ENCODE assay signal across 1 cellular context in the genomic region with DNA sequence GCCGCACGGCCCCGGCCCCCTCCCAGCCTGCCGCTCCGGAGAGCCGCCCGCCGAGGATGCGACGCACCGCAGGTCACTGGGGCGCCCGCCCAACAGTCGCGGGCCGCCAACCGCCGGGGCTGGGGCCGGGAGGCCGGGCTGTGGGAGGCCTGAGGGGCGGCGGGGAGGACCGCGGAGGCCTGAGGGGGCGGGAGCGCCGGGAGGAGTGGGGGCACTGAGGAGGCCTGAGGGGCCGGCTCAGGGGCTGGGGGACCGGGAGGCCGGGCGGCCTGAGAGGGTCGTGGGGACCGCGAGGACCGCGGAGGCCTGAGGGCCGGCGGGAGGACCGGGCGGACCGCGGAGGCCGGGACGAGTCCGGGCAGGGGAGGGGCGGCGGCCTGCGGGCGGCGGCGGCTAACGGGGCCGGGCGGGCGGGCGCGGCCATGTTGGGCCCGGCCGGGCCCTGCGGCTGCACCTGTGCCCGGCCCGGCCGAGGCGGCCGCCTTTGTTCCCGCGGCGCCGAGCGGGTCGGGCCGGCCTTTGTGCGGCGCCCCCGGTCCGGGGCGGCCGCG.
TF ChIP-seq lines count a peak whose summit lies in the region.

No MANE protein-coding gene starts in this region.

TF ChIP-seq in GM23338, 12 proteins besides CTCF, POLR2A, EP300 and RAD21 (continued from another document):
- TF ChIP-seq, protein P1, sequence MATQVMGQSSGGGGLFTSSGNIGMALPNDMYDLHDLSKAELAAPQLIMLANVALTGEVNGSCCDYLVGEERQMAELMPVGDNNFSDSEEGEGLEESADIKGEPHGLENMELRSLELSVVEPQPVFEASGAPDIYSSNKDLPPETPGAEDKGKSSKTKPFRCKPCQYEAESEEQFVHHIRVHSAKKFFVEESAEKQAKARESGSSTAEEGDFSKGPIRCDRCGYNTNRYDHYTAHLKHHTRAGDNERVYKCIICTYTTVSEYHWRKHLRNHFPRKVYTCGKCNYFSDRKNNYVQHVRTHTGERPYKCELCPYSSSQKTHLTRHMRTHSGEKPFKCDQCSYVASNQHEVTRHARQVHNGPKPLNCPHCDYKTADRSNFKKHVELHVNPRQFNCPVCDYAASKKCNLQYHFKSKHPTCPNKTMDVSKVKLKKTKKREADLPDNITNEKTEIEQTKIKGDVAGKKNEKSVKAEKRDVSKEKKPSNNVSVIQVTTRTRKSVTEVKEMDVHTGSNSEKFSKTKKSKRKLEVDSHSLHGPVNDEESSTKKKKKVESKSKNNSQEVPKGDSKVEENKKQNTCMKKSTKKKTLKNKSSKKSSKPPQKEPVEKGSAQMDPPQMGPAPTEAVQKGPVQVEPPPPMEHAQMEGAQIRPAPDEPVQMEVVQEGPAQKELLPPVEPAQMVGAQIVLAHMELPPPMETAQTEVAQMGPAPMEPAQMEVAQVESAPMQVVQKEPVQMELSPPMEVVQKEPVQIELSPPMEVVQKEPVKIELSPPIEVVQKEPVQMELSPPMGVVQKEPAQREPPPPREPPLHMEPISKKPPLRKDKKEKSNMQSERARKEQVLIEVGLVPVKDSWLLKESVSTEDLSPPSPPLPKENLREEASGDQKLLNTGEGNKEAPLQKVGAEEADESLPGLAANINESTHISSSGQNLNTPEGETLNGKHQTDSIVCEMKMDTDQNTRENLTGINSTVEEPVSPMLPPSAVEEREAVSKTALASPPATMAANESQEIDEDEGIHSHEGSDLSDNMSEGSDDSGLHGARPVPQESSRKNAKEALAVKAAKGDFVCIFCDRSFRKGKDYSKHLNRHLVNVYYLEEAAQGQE (IDR thresholded peaks at IDR 0.05; ENCODE audit: unreplicated experiment), result no peak
- TF ChIP-seq STAT1 (IDR thresholded peaks at IDR 0.05; ENCODE audit: unreplicated experiment), result no peak
- TF ChIP-seq CREB1 (CRISPR knock-in tag; IDR thresholded peaks at IDR 0.05; ENCODE audit: low read depth), result no peak
- TF ChIP-seq EZH2phosphoT487 (IDR thresholded peaks at IDR 0.05; ENCODE audit: unreplicated experiment), result no peak
- TF ChIP-seq NANOG (IDR thresholded peaks at IDR 0.05; ENCODE audit: borderline replicate concordance), result no peak
- TF ChIP-seq ZNF331 (CRISPR knock-in tag; IDR thresholded peaks at IDR 0.05; ENCODE audit: low read depth), result no peak
- no peak for TF ChIP-seq ZNF114 (CRISPR knock-in tag; IDR thresholded peaks at IDR 0.05)
